23 cellular contexts compared by ENCODE assay signal in the genomic region with DNA sequence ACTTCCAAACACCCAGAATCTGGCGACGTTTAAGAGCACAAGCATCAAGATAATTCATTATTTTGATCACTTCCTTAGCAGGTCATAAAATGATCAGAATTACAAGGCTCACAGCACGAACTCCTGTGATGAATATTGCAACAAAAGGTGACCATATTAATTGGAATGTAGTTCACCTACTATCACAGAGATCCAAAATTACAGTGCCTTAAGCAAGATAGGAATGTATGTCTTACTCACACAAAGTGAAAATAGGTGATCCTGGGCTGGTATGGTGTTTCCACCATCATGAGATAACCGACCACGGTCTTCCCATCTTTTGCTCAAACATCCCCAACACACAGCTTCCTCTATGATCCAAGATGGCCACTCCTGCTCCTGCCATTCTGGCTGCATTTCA.
DNase-seq lines count a peak whose midpoint lies in the region; FAIRE-seq and TF ChIP-seq lines count a peak whose summit lies in the region.
"Had no signal": no experiment of that assay in that cellular context is flagged by ENCODE, and none has a peak within 500 bp of the region (broad histone marks: within the 10 kb centered on the region; RNA-seq: fewer than 3 reads in every experiment).

No MANE protein-coding gene starts in this region.

- H4K20me1 ChIP-seq in BLaER1 (no peaks in the 10 kb centered on the region), GM23248 (ENCODE audit: insufficient read depth) (no peaks in the 10 kb centered on the region)

- TF ChIP-seq POLR2A in H54 (IDR thresholded peaks at IDR 0.05; ENCODE audit: low read depth, low read length) (no peak), testis (IDR thresholded peaks at IDR 0.05) (no peak)

- H2AFZ ChIP-seq in GM23248, result no peak overlapping the region

- no peak for TF ChIP-seq CTCF in testis (IDR thresholded peaks at IDR 0.05)

- H3K9me3 ChIP-seq in BLaER1 (peaks cover 4% of the 10 kb centered on the region), GM23248 (ENCODE audit: low read depth) (no peaks in the 10 kb centered on the region), testis (no peaks in the 10 kb centered on the region)
- H3K9me3 ChIP-seq: SK-N-SH had no signal

- H3K79me2 ChIP-seq in GM23248 (ENCODE audit: insufficient read depth), result 0 out of 2 replicates have a peak, but pooled peaks cover 5% of the 10 kb centered on the region

- H3K4me1 ChIP-seq in BLaER1, result peaks cover 26% of the 10 kb centered on the region
- 0 out of 2 replicates have a peak, but pooled peaks cover 6% of the 10 kb centered on the region for H3K4me1 ChIP-seq in GM23248 (ENCODE audit: insufficient read depth)
- H3K4me1 ChIP-seq in testis, result no peaks in the 10 kb centered on the region

- 0 out of 2 replicates have a peak, but pooled peaks cover 9% of the 10 kb centered on the region for H3K36me3 ChIP-seq in BLaER1
- H3K36me3 ChIP-seq in GM23248 (ENCODE audit: low read depth), result no peaks in the 10 kb centered on the region
- H3K36me3 ChIP-seq in testis (ENCODE audit: low read depth, missing control alignments), result no peaks in the 10 kb centered on the region

- H3K27ac ChIP-seq in BLaER1 (peak overlapping the region; percentile 86), GM23248 (no peak overlapping the region), testis (no peak overlapping the region)
- H3K27ac ChIP-seq: C4-2B had no signal

- in situ Hi-C loops in GM23248 (cut with MboI), result no loop called here

- H3F3A ChIP-seq in GM23248 (ENCODE audit: insufficient read depth), result no peaks in the 10 kb centered on the region

- H3K4me2 ChIP-seq in BLaER1 (no peak overlapping the region), GM23248 (ENCODE audit: unreplicated experiment) (no peak overlapping the region)
- H3K4me2 ChIP-seq: SK-N-SH had no signal

- FAIRE-seq in RCC 7860 (lab: Jason Lieb, UNC) (no peak), H54 (lab: Jason Lieb, UNC) (no peak)
- FAIRE-seq: H1 had no signal

- intact Hi-C loops in testis (cut with DNase I; ENCODE audit: low total_unique reads), result no loop called here

- H3K9ac ChIP-seq in BLaER1 (no peak overlapping the region), GM23248 (no peak overlapping the region)
- H3K9ac ChIP-seq: SK-N-SH had no signal

- H3K27me3 ChIP-seq in BLaER1 (no peaks in the 10 kb centered on the region), GM23248 (replicated peaks; ENCODE audit: insufficient read depth) (no peaks in the 10 kb centered on the region), testis (no peaks in the 10 kb centered on the region)

- peak; percentile 3 for DNase-seq in RCC 7860 (ENCODE audit: low spot score)
- peak; percentile 4 for DNase-seq in dedifferentiated amniotic fluid mesenchymal stem cell (ENCODE audit: extremely low spot score)
- peak; percentile 11 for DNase-seq in kidney tubule cell (ENCODE audit: low spot score)
- no peak for DNase-seq in NCI-H1092 treated with DMSO at 0.1 percent for 48 hours (lab: John Stamatoyannopoulos, UW)
- DNase-seq in H54 (ENCODE audit: insufficient read length, low spot score), result no peak
- DNase-seq in GM23248, result no peak
- DNase-seq in testis, result no peak
- DNase-seq: CD8-positive, alpha-beta memory T cell; DMS 273 treated with DMSO at 0.1 percent for 48 hours; DMS79; EL; GDM1; NCI-H1105 treated with DMSO at 0.1 percent for 48 hours; NCI-H146; NCI-H1930; NCI-H2107; NCI-H524 treated with DMSO at 0.1 percent for 48 hours; NCI-H82; SK-N-SH; SW 1271 had no signal

- no peak overlapping the region for H3K4me3 ChIP-seq in BLaER1
- no peak overlapping the region for H3K4me3 ChIP-seq in GM23248
- H3K4me3 ChIP-seq in testis, result no peak overlapping the region

- 96 to 100% methylated on average over 5 of the region's 5 CpGs for WGBS in GM23248 (ENCODE audit: low coverage in 1 of 2, low lambda C conversion rate in 2 of 2, missing lambda C conversion rate in 2 of 2), 2 experiments
- 91 to 93% methylated on average over 5 of the region's 5 CpGs for WGBS in testis, 2 donors

- H3K9me2 ChIP-seq in GM23248 (ENCODE audit: insufficient read depth), result no peaks in the 10 kb centered on the region
- H3K9me2 ChIP-seq: SK-N-SH had no signal

Comparison
In these comparisons a context has a peak if more than half of its experiments do, and no peak if none do; other contexts are left out.
1. DNase-seq: peak in RCC 7860 (single experiment), dedifferentiated amniotic fluid mesenchymal stem cell (single experiment) and kidney tubule cell (single experiment); none in NCI-H1092 treated with DMSO at 0.1 percent for 48 hours (single experiment), H54 (single experiment), GM23248 (single experiment) and testis (single experiment).